In the genomic region with DNA sequence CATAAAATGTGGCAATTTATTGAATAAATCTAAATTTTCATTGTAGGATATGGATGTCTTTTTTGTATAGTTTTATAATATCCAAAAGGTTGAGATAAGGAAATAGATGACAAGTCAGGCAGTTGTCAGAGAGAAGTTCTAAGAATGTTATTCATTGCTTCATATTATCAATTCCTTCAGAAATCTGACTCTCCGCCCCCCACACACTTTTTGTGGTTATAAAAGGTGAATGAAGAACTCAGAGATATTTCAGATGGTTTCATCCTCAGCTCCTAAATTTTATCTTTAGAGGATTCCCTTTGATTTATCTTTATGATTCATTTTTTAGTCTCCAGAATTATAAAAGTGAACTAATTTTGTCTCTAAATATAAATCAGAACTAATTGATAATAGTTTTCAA, we compare ENCODE assay signal across 34 cellular contexts.
"Had no signal": no experiment of that assay in that cellular context is flagged by ENCODE, and none has a peak within 500 bp of the region (broad histone marks: within the 10 kb centered on the region; RNA-seq: fewer than 3 reads in every experiment).

No MANE protein-coding gene starts in this region.

- H3K4me3 ChIP-seq: adrenal gland, body of pancreas, breast epithelium had no signal

- ATAC-seq: activated CD8-positive, alpha-beta T cell treated with anti-CD3 and anti-CD28 coated beads for 36 hours; activated naive CD4-positive, alpha-beta T cell treated with anti-CD3 and anti-CD28 coated beads, Interleukin-2, amount 50 U/mL, for 72 hours; activated T-cell treated with anti-CD3 and anti-CD28 coated beads, Interleukin-2, amount 50 U/mL, for 4 hours; activated T-cell treated with anti-CD3 and anti-CD28 coated beads, Interleukin-2, amount 50 U/mL, for 72 hours; activated T-helper 17 cell treated with anti-CD3 and anti-CD28 coated beads, Interleukin-2, amount 50 U/mL, for 72 hours; body of pancreas had no signal

- H3K9me3 ChIP-seq: adrenal gland, body of pancreas, breast epithelium had no signal

- DNase-seq: activated B cell treated with CpG ODN at 0.5 μM for 24 hours; activated CD4-positive, alpha-beta memory T cell treated with anti-CD3 and anti-CD28 coated beads for 36 hours; activated CD4-positive, alpha-beta T cell treated with anti-CD3 and anti-CD28 coated beads for 4 hours; activated CD4-positive, alpha-beta T cell treated with anti-CD3 and anti-CD28 coated beads, Interleukin-2, amount 10 ng/mL, durations not matched to agents 24 days and 14 days; activated CD4-positive, alpha-beta T cell treated with anti-CD3 and anti-CD28 coated beads, Interleukin-2, amount 50 U/mL, for 1 hour; activated CD4-positive, alpha-beta T cell treated with anti-CD3 and anti-CD28 coated beads, Interleukin-2, amount 50 U/mL, for 4 hours; activated CD4-positive, CD25-positive, alpha-beta regulatory T cell treated with anti-CD3 and anti-CD28 coated beads, Interleukin-2, amount 50 U/mL, for 72 hours; activated CD8-positive, alpha-beta memory T cell treated with anti-CD3 and anti-CD28 coated beads, Interleukin-2, amount 50 U/mL, for 4 hours; activated CD8-positive, alpha-beta T cell treated with anti-CD3 and anti-CD28 coated beads for 36 hours; activated effector memory CD4-positive, alpha-beta T cell treated with anti-CD3 and anti-CD28 coated beads, Interleukin-2, amount 50 U/mL, for 16 hours; activated gamma-delta T cell treated with Interleukin-2 at 50 U/mL for 16 hours; activated naive CD4-positive, alpha-beta T cell; activated naive CD4-positive, alpha-beta T cell treated with anti-CD3 and anti-CD28 coated beads for 36 hours; activated naive CD4-positive, alpha-beta T cell treated with anti-CD3 and anti-CD28 coated beads, Interleukin-2, amount 50 U/mL, for 16 hours; activated naive CD8-positive, alpha-beta T cell treated with anti-CD3 and anti-CD28 coated beads for 36 hours; activated T-cell treated with anti-CD3 and anti-CD28 coated beads for 4 hours; activated T-cell treated with anti-CD3 and anti-CD28 coated beads, Interleukin-2, amount 50 U/mL, for 1 hour; activated T-cell treated with anti-CD3 and anti-CD28 coated beads, Interleukin-2, amount 50 U/mL, for 4 hours; activated T-cell treated with anti-CD3 and anti-CD28 coated beads, Interleukin-2, amount 50 U/mL, for 72 hours; adrenal gland; amniotic stem cell; aorta; body of pancreas; central memory CD4-positive, alpha-beta T cell; T-helper 1 cell; T-helper 2 cell; T-helper 9 cell had no signal

- FAIRE-seq: astrocyte, TTC549 had no signal

- H3K27me3 ChIP-seq: adrenal gland, body of pancreas, brain microvascular endothelial cell, breast epithelium had no signal

- H3K4me1 ChIP-seq: adrenal gland, body of pancreas, breast epithelium had no signal

- H3K36me3 ChIP-seq: adrenal gland, brain microvascular endothelial cell, breast epithelium had no signal

- H3K27ac ChIP-seq: adrenal gland, body of pancreas, brain microvascular endothelial cell, breast epithelium, VCaP had no signal
